In the genomic region with DNA sequence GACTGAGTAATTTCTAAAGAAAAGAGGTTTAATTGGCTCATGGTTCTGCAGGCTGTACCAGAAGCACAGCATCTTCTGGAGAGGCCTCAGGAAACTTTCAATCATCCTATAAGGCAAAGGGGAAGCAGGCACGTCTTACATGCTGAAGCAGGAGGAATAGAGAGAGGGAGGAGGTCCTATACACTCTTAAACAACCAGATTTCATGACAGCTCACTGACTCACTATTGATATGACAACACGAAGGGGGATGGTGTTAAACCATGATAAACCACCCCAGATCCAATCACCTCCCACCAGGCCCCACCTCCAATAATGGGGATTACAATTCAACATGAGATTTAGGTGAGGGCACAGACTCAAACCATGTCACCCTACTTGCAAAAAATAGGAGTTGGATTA, we compare ENCODE assay signal across 30 cellular contexts.
A peak's percentile ranks its signal among the peaks of the same experiment; 100 is the strongest.
DNase-seq lines count a peak whose midpoint lies in the region; ATAC-seq, FAIRE-seq and TF ChIP-seq lines count a peak whose summit lies in the region.
"Had no signal": no experiment of that assay in that cellular context is flagged by ENCODE, and none has a peak within 500 bp of the region (broad histone marks: within the 10 kb centered on the region; RNA-seq: fewer than 3 reads in every experiment).

No MANE protein-coding gene starts in this region.

- no peak overlapping the region for H3K14ac ChIP-seq in IMR-90 (replicated peaks; ENCODE audit: low read depth, low read length)
- no peak overlapping the region for H3K14ac ChIP-seq in mesenchymal stem cell (ENCODE audit: low read length in 2 of 2)

- H3K27me3 ChIP-seq in GM23248 (replicated peaks; ENCODE audit: insufficient read depth) = no peaks in the 10 kb centered on the region
- H3K27me3 ChIP-seq in IMR-90 (ENCODE audit: control insufficient read depth, insufficient read depth, low read length) = no peaks in the 10 kb centered on the region
- H3K27me3 ChIP-seq in astrocyte (ENCODE audit: insufficient read depth, low read length) = no peaks in the 10 kb centered on the region
- no peaks in the 10 kb centered on the region for H3K27me3 ChIP-seq in foreskin keratinocyte
- no peaks in the 10 kb centered on the region for H3K27me3 ChIP-seq in mesenchymal stem cell (ENCODE audit: control insufficient read depth in 1 of 2, insufficient read depth in 1 of 2, low read length in 2 of 2)
- H3K27me3 ChIP-seq: SJCRH30 had no signal

- H3K9me3 ChIP-seq in GM23248 (ENCODE audit: low read depth) (no peaks in the 10 kb centered on the region), IMR-90 (ENCODE audit: control insufficient read depth, insufficient read depth, low read length) (no peaks in the 10 kb centered on the region), astrocyte (ENCODE audit: insufficient read depth, low read depth, low read length) (no peaks in the 10 kb centered on the region), mesenchymal stem cell (ENCODE audit: control insufficient read depth, low read length) (peaks cover 3% of the 10 kb centered on the region)
- H3K9me3 ChIP-seq: A549 had no signal

- H3F3A ChIP-seq in GM23248 (ENCODE audit: insufficient read depth) = no peaks in the 10 kb centered on the region

- H3K9me1 ChIP-seq in IMR-90 (ENCODE audit: insufficient read depth, low read length) = no peaks in the 10 kb centered on the region

- H4K91ac ChIP-seq in IMR-90 (ENCODE audit: insufficient read depth, low read depth, low read length) (no peak overlapping the region), mesenchymal stem cell (ENCODE audit: low read length) (no peak overlapping the region)

- dilution Hi-C loops in IMR-90 (cut with HindIII; ENCODE audit: low sequenced_read_pairs, unreplicated experiment) = no loop called here

- in situ Hi-C loops in GM23248 (cut with MboI) (no loop called here), IMR-90 (cut with MboI; ENCODE audit: low sequenced_read_pairs) (no loop called here)

- no peaks in the 10 kb centered on the region for H3K4me1 Mint-ChIP-seq in astrocyte (ENCODE audit: low read depth, unreplicated experiment)
- H3K4me1 Mint-ChIP-seq: CD4-positive, alpha-beta memory T cell; T-cell had no signal

- no peak overlapping the region for H3K56ac ChIP-seq in IMR-90 (ENCODE audit: extremely low read depth, insufficient read depth, low read length)

- H2BK5ac ChIP-seq in IMR-90 (ENCODE audit: low read depth, low read length, poor library complexity, severe bottlenecking) (no peak overlapping the region), mesenchymal stem cell (ENCODE audit: low read depth, low read length, poor library complexity, severe bottlenecking) (no peak overlapping the region)

- no peak overlapping the region for H2BK15ac ChIP-seq in IMR-90 (ENCODE audit: low read depth, low read length)
- no peak overlapping the region for H2BK15ac ChIP-seq in mesenchymal stem cell (ENCODE audit: low read depth, poor library complexity, severe bottlenecking)

- H2BK12ac ChIP-seq in mesenchymal stem cell (ENCODE audit: low read length in 2 of 2) = no peak overlapping the region

- H3K27me3 Mint-ChIP-seq in astrocyte (ENCODE audit: low read depth, unreplicated experiment) = no peaks in the 10 kb centered on the region
- H3K27me3 Mint-ChIP-seq: CD4-positive, alpha-beta memory T cell; T-cell had no signal

- H3K4ac ChIP-seq in IMR-90 (ENCODE audit: low read depth, low read length) = no peak overlapping the region
- no peak overlapping the region for H3K4ac ChIP-seq in mesenchymal stem cell (ENCODE audit: low read depth in 1 of 2, low read length in 2 of 2)

- H4K8ac ChIP-seq in IMR-90 (ENCODE audit: low read depth in 2 of 2, low read length in 2 of 2) = no peak overlapping the region
- H4K8ac ChIP-seq in mesenchymal stem cell (ENCODE audit: low read length) = no peak overlapping the region

- H4K20me1 ChIP-seq in GM23248 (ENCODE audit: insufficient read depth) (0 out of 2 replicates have a peak, but pooled peaks cover 3% of the 10 kb centered on the region), IMR-90 (ENCODE audit: insufficient read depth, low read length) (no peaks in the 10 kb centered on the region), astrocyte (ENCODE audit: insufficient read depth, low read length) (peaks cover 12% of the 10 kb centered on the region)

- H3K79me1 ChIP-seq in IMR-90 (ENCODE audit: low read depth in 1 of 2, low read length in 2 of 2) = peaks cover 3 to 7% of the 10 kb centered on the region in 2 experiments; a peak in 2 of 4 replicates
- H3K79me1 ChIP-seq in mesenchymal stem cell (replicated peaks; ENCODE audit: low read length, poor library complexity, severe bottlenecking) = peaks cover 10% of the 10 kb centered on the region

- H3K27ac ChIP-seq in GM23248 (no peak overlapping the region), IMR-90 (ENCODE audit: insufficient read depth, low read length) (no peak overlapping the region), astrocyte (ENCODE audit: low read depth, low read length) (no peak overlapping the region), foreskin keratinocyte (no peak overlapping the region), mesenchymal stem cell (ENCODE audit: low read length, poor library complexity, severe bottlenecking) (no peak overlapping the region)
- H3K27ac ChIP-seq: A549, PC-9, SJCRH30 had no signal

- no peak overlapping the region for H3K9ac ChIP-seq in GM23248
- no peak overlapping the region for H3K9ac ChIP-seq in IMR-90 (ENCODE audit: low read depth, low read length)
- H3K9ac ChIP-seq in astrocyte (ENCODE audit: low read length) = no peak overlapping the region
- H3K9ac ChIP-seq in mesenchymal stem cell (ENCODE audit: low read length) = no peak overlapping the region

- H3K18ac ChIP-seq in IMR-90 (ENCODE audit: low read depth, low read length) (no peak overlapping the region), mesenchymal stem cell (ENCODE audit: low read depth in 1 of 2, low read length in 2 of 2) (no peak overlapping the region)

- ATAC-seq in IMR-90 (ENCODE audit: low read depth) (no peak), foreskin keratinocyte (peak; percentile 69), HG03095 (IDR thresholded peaks at IDR 0.05; ENCODE audit: unreplicated experiment) (no peak)
- ATAC-seq: A549, GM12878, Right ventricle myocardium inferior, T-cell had no signal

- H3K4me2 ChIP-seq in GM23248 (ENCODE audit: unreplicated experiment) (no peak overlapping the region), IMR-90 (ENCODE audit: low read depth, low read length) (no peak overlapping the region), astrocyte (ENCODE audit: low read length) (no peak overlapping the region), mesenchymal stem cell (ENCODE audit: low read length, poor library complexity, severe bottlenecking) (no peak overlapping the region)
- H3K4me2 ChIP-seq: A549, PC-9 had no signal

- no peaks in the 10 kb centered on the region for H3K4me1 ChIP-seq in GM23248 (ENCODE audit: insufficient read depth)
- no peaks in the 10 kb centered on the region for H3K4me1 ChIP-seq in IMR-90 (ENCODE audit: control insufficient read depth, insufficient read depth, low read length)
- H3K4me1 ChIP-seq in astrocyte (ENCODE audit: insufficient read depth, low read length) = no peaks in the 10 kb centered on the region
- no peaks in the 10 kb centered on the region for H3K4me1 ChIP-seq in foreskin keratinocyte
- no peaks in the 10 kb centered on the region for H3K4me1 ChIP-seq in mesenchymal stem cell (ENCODE audit: control insufficient read depth, insufficient read depth, low read depth, low read length)
- H3K4me1 ChIP-seq: A549, SJCRH30 had no signal

- intact Hi-C loops in IMR-90 (cut with micrococcal nuclease) = no loop called here

- H3K9me3 Mint-ChIP-seq in astrocyte (ENCODE audit: unreplicated experiment) = peaks cover 6% of the 10 kb centered on the region

- H3K4me3 Mint-ChIP-seq in astrocyte (ENCODE audit: unreplicated experiment) = no peak overlapping the region
- H3K4me3 Mint-ChIP-seq: CD4-positive, alpha-beta memory T cell; T-cell had no signal

- H2AFZ ChIP-seq in GM23248 (no peak overlapping the region), IMR-90 (replicated peaks; ENCODE audit: low read length, poor library complexity) (no peak overlapping the region), astrocyte (ENCODE audit: low read depth, low read length) (no peak overlapping the region), mesenchymal stem cell (ENCODE audit: low read depth, low read length) (no peak overlapping the region)
- H2AFZ ChIP-seq: PC-9 had no signal

- BruUV-seq in IMR-90 (replicated peaks; lab: Mats Ljungman, UMichigan) = no TSS peak

- POLR2A ChIA-PET in IMR-90 (lab: Charles Lee; ENCODE audit: unreplicated experiment) = no interaction called here

- no peak overlapping the region for H2BK120ac ChIP-seq in IMR-90 (ENCODE audit: low read depth, low read length)
- no peak overlapping the region for H2BK120ac ChIP-seq in mesenchymal stem cell (ENCODE audit: low read depth, low read length)

- H3K79me2 ChIP-seq in GM23248 (ENCODE audit: insufficient read depth) (peaks cover 50% of the 10 kb centered on the region), astrocyte (ENCODE audit: insufficient read depth, low read length) (peaks cover 8% of the 10 kb centered on the region)

- no peak overlapping the region for H2AK5ac ChIP-seq in IMR-90 (ENCODE audit: low read depth, low read length)
- no peak overlapping the region for H2AK5ac ChIP-seq in mesenchymal stem cell (ENCODE audit: low read length, severe bottlenecking)

- H3K36me3 ChIP-seq in GM23248 (ENCODE audit: low read depth) = peaks cover 3% of the 10 kb centered on the region; the same call in 1 of the 2 replicates
- H3K36me3 ChIP-seq in IMR-90 (ENCODE audit: control insufficient read depth, insufficient read depth, low read length) = no peaks in the 10 kb centered on the region
- H3K36me3 ChIP-seq in astrocyte (ENCODE audit: insufficient read depth, low read length) = peaks cover 3% of the 10 kb centered on the region
- H3K36me3 ChIP-seq in mesenchymal stem cell (ENCODE audit: control insufficient read depth in 1 of 2, insufficient read depth in 2 of 2, low read depth in 1 of 2, low read length in 2 of 2) = peaks cover 0 to 11% of the 10 kb centered on the region in 2 experiments

- H3K4me3 ChIP-seq in GM23248 (no peak overlapping the region), IMR-90 (ENCODE audit: insufficient read depth, low read depth, low read length) (no peak overlapping the region), astrocyte (ENCODE audit: insufficient read depth, low read depth, low read length) (no peak overlapping the region), mesenchymal stem cell (ENCODE audit: insufficient read depth in 1 of 2, low read depth in 1 of 2, low read length in 2 of 2) (no peak overlapping the region)
- H3K4me3 ChIP-seq: A549, GM12878, PC-9, SJCRH30 had no signal

- 50 to 55% methylated on average over 2 of the region's 2 CpGs for WGBS in GM23248 (ENCODE audit: low coverage in 1 of 2, low lambda C conversion rate in 2 of 2, missing lambda C conversion rate in 2 of 2), 2 experiments
- no CpG with 5 or more reads among the region's 2 CpGs for WGBS in IMR-90 (ENCODE audit: extremely low coverage in 2 of 2, insufficient read length in 1 of 2), 2 experiments
- WGBS in mesenchymal stem cell = 100% methylated on average over 1 of the region's 2 CpGs

- no peak for FAIRE-seq in astrocyte (lab: Jason Lieb, UNC)
- FAIRE-seq: A549, GM12878, GM19239, H54 had no signal

- no peak overlapping the region for H3K27ac Mint-ChIP-seq in astrocyte (ENCODE audit: unreplicated experiment)
- H3K27ac Mint-ChIP-seq: CD4-positive, alpha-beta memory T cell; T-cell had no signal

- no peaks in the 10 kb centered on the region for H3K9me2 ChIP-seq in GM23248 (ENCODE audit: insufficient read depth)

- no peak overlapping the region for H2BK20ac ChIP-seq in IMR-90 (ENCODE audit: low read depth, low read length)

- H3K36me3 Mint-ChIP-seq in astrocyte (ENCODE audit: low read depth, unreplicated experiment) = peaks cover 15% of the 10 kb centered on the region
- H3K36me3 Mint-ChIP-seq: CD4-positive, alpha-beta memory T cell; T-cell had no signal

- CTCF ChIA-PET in IMR-90 (lab: Yijun Ruan, JAX) = no interaction called here

- H4K5ac ChIP-seq in IMR-90 (ENCODE audit: low read depth, low read length) = no peak overlapping the region

- DNase-seq in GM23248 (peak; percentile 17), IMR-90 (peak; percentile 27), astrocyte (ENCODE audit: low read depth) (peak; percentile 38), foreskin keratinocyte (peak in 1 of 2 donors; percentile 24), NCI-H69 (lab: John Stamatoyannopoulos, UW) (no peak), HuH-7 (ENCODE audit: low spot score) (no peak), mesenchymal stem cell (no peak)
- DNase-seq: AML-193; C1 segment of cervical spinal cord; CD4-positive, alpha-beta memory T cell; COR-L47; GDM1; NCI-H1092; NCI-H1417 treated with DMSO at 0.1 percent for 48 hours; NCI-H1694 treated with DMSO at 0.1 percent for 48 hours; NCI-H2081 treated with DMSO at 0.1 percent for 48 hours; NCI-H2171; NCI-H446; NCI-H524 treated with DMSO at 0.1 percent for 48 hours; NCI-H82; NK-92 treated with Interleukin-12 subunit alpha and Interleukin-12 subunit beta, amount 100 ng/mL, for 24 hours; PC-9; SJCRH30; T-cell had no signal

- no peak for TF ChIP-seq POLR2A in IMR-90 (IDR thresholded peaks at IDR 0.05; ENCODE audit: low read depth, low read length)

- no peak overlapping the region for H2AK9ac ChIP-seq in IMR-90 (replicated peaks; ENCODE audit: low read depth, low read length, poor library complexity)

- TF ChIP-seq CTCF in IMR-90 (conservative IDR thresholded peaks at IDR 0.05; ENCODE audit: low read depth, low read length) = no peak
- no peak for TF ChIP-seq CTCF in astrocyte (IDR thresholded peaks at IDR 0.05; ENCODE audit: insufficient read depth, low read depth, low read length)
- no peak for TF ChIP-seq CTCF in foreskin keratinocyte (conservative IDR thresholded peaks at IDR 0.05)

- H3K23ac ChIP-seq in IMR-90 (ENCODE audit: low read depth, low read length) = no peak overlapping the region
- H3K23ac ChIP-seq in mesenchymal stem cell (ENCODE audit: low read length in 2 of 2) = no peak overlapping the region

- TF ChIP-seq RAD21 in IMR-90 (IDR thresholded peaks at IDR 0.05; ENCODE audit: low read length) = no peak

Comparison
In these comparisons a context has a peak if more than half of its experiments do, and no peak if none do; other contexts are left out.
1. DNase-seq: peak in GM23248 (single experiment), IMR-90 (single experiment) and astrocyte (single experiment); none in NCI-H69 (single experiment), HuH-7 (single experiment) and mesenchymal stem cell (single experiment).